ENCODE assay signal across 1 cellular context in genomic region chr2:150293771-150294170, GRCh38.
TF ChIP-seq lines count a peak whose summit lies in the region.

No MANE protein-coding gene starts in this region.

TF ChIP-seq in GM23338, 12 proteins besides CTCF, POLR2A, EP300 and RAD21 (continued from another document):
- TF ChIP-seq ZNF462 (CRISPR knock-in tag; IDR thresholded peaks at IDR 0.05): no peak
